Comparison of ENCODE assay signal across 6 cellular contexts in the genomic region with DNA sequence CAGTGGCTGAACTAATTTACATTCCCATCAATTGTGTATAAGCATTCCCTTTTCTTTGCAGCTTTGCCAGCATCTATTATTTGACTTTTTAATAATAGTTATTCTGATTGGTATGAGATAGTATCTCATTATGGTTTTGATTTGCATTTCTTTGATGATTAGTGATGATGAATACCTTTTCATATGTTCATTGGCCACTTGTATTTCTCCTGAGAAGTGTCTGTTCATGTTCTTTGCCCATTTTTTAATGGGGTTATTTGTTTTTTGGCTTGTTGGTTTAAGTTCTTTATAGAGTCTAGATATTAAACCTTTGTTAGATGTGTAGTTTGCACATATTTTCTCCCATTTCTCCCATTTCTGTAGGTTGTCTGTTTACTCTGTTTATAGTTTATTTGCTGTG.
"Had no signal": no experiment of that assay in that cellular context is flagged by ENCODE, and none has a peak within 500 bp of the region (broad histone marks: within the 10 kb centered on the region; RNA-seq: fewer than 3 reads in every experiment).

No MANE protein-coding gene starts in this region.

- H3K4me3 ChIP-seq: K562 had no signal

- H3K27ac ChIP-seq: HL-60 had no signal

- DNase-seq: IMR-90, KBM-7 had no signal

- ATAC-seq: HepG2, K562 had no signal

- FAIRE-seq: HepG2, HTR-8/SVneo, K562 had no signal
